15 cellular contexts compared by ENCODE assay signal in genomic region chr2:191171291-191171690, GRCh38. TPM values are rescaled to one million over a fixed set of nuclear protein-coding genes. Genes with fewer than 3 reads are reported as not detected.
DNase-seq lines count a peak whose midpoint lies in the region; ATAC-seq and TF ChIP-seq lines count a peak whose summit lies in the region.
"Had no signal": no experiment of that assay in that cellular context is flagged by ENCODE, and none has a peak within 500 bp of the region (broad histone marks: within the 10 kb centered on the region; RNA-seq: fewer than 3 reads in every experiment).

No MANE protein-coding gene starts in this region.

- no peak for TF ChIP-seq CTCF in AG10803 (conservative IDR thresholded peaks at IDR 0.05; ENCODE audit: low read length)
- TF ChIP-seq CTCF in PC-9 (conservative IDR thresholded peaks at IDR 0.05) = no peak
- no peak for TF ChIP-seq CTCF in chondrocyte (IDR thresholded peaks at IDR 0.05)
- no peak for TF ChIP-seq CTCF in tibial artery (IDR thresholded peaks at IDR 0.05)

- no peak overlapping the region for H2AFZ ChIP-seq in PC-9

- H3K4me1 ChIP-seq in PC-9 (replicated peaks; ENCODE audit: insufficient read depth) (peaks cover 67% of the 10 kb centered on the region), mesodermal cell (ENCODE audit: control insufficient read depth, insufficient read depth, low read length, poor library complexity, severe bottlenecking) (peaks cover 19% of the 10 kb centered on the region), tibial artery (peaks cover 0 to 34% (median 21%) of the 10 kb centered on the region in 4 donors)

- H3K9me3 Mint-ChIP-seq in chondrocyte (ENCODE audit: low read depth) = no peaks in the 10 kb centered on the region
- H3K9me3 Mint-ChIP-seq: activated T-cell treated with anti-CD3 and anti-CD28 coated beads, Interleukin-2, amount 50 U/mL, for 4 hours; stimulated activated naive B cell treated with anti-CD40 and anti-IgM and Interleukin-4, amounts not matched to agents 10 μg/mL and 1 μg/mL and 100 μg/mL, for 72 hours had no signal

- intact Hi-C loops in PC-9 (cut with micrococcal nuclease; ENCODE audit: unreplicated experiment) (loop anchor here (1.0 kb wide), 1 partner anchor 48 kb away; no protein-coding TSS in a partner anchor), tibial artery (cut with DNase I; ENCODE audit: low total_unique reads) (no loop called here)

- peaks cover 38% of the 10 kb centered on the region; the same call in 1 of the 2 replicates for H3F3A ChIP-seq in PC-9 (ENCODE audit: insufficient read depth, low read depth)

- H3K4me2 ChIP-seq in PC-9 = peak overlapping the region; percentile 29

- H3K4me1 Mint-ChIP-seq in chondrocyte (ENCODE audit: low read depth) = peaks cover 79% of the 10 kb centered on the region

- POLR2A ChIA-PET in PC-9 (lab: Charles Lee; ENCODE audit: unreplicated experiment) = interaction anchor here (0.7 kb wide), 2 partner anchors 315 to 351 kb away, joined by 4 read pairs; no protein-coding TSS in a partner anchor

- H3K27ac Mint-ChIP-seq in chondrocyte (ENCODE audit: unreplicated experiment) = peak overlapping the region; percentile 87
- H3K27ac Mint-ChIP-seq: stimulated activated naive B cell treated with anti-CD40 and anti-IgM and Interleukin-4, amounts not matched to agents 10 μg/mL and 1 μg/mL and 100 μg/mL, for 72 hours had no signal

- no peak for ATAC-seq in GM19395 (IDR thresholded peaks at IDR 0.05; ENCODE audit: unreplicated experiment)
- no peak for ATAC-seq in HG02623 (IDR thresholded peaks at IDR 0.05; ENCODE audit: unreplicated experiment)
- ATAC-seq: stimulated activated naive B cell treated with anti-CD40 and anti-IgM and Interleukin-4, amounts not matched to agents 10 μg/mL and 1 μg/mL and 100 μg/mL, for 72 hours had no signal

- DNase-seq in AG10803 (ENCODE audit: low read depth) = peak; percentile 51
- DNase-seq in PC-9 = no peak
- DNase-seq in chondrocyte (ENCODE audit: low spot score) = no peak
- DNase-seq in COR-L47 (lab: John Stamatoyannopoulos, UW) = no peak
- DNase-seq in tibial artery = no peak
- DNase-seq: activated T-cell treated with anti-CD3 and anti-CD28 coated beads, Interleukin-2, amount 50 U/mL, for 4 hours; anterior cingulate cortex; BE2C; DND-41; NCI-H774; stimulated activated naive B cell treated with anti-CD40 and anti-IgM and Interleukin-4, amounts not matched to agents 10 μg/mL and 1 μg/mL and 100 μg/mL, for 72 hours had no signal

- no peaks in the 10 kb centered on the region for H3K36me3 ChIP-seq in PC-9 (ENCODE audit: low read depth)
- no peaks in the 10 kb centered on the region for H3K36me3 ChIP-seq in mesodermal cell (ENCODE audit: control insufficient read depth, insufficient read depth, low read length)
- no peaks in the 10 kb centered on the region for H3K36me3 ChIP-seq in tibial artery
- H3K36me3 ChIP-seq: BE2C, neutrophil had no signal

- H3K4me3 Mint-ChIP-seq in chondrocyte (ENCODE audit: unreplicated experiment) = no peak overlapping the region
- H3K4me3 Mint-ChIP-seq: activated T-cell treated with anti-CD3 and anti-CD28 coated beads, Interleukin-2, amount 50 U/mL, for 4 hours; stimulated activated naive B cell treated with anti-CD40 and anti-IgM and Interleukin-4, amounts not matched to agents 10 μg/mL and 1 μg/mL and 100 μg/mL, for 72 hours had no signal

- H3K27me3 ChIP-seq in PC-9 (ENCODE audit: insufficient read depth, low read depth) (no peaks in the 10 kb centered on the region), tibial artery (no peaks in the 10 kb centered on the region)
- H3K27me3 ChIP-seq: BE2C, neutrophil had no signal

- CTCF ChIA-PET in PC-9 (lab: Charles Lee) = no interaction called here

- WGBS in mesodermal cell (ENCODE audit: insufficient coverage in 2 of 2), 2 experiments = 92% methylated on average over 2 of the region's 2 CpGs; no CpG with 5 or more reads in 1 of the 2 experiments

- H3K4me3 ChIP-seq in AG10803 (ENCODE audit: low read length) = no peak overlapping the region
- H3K4me3 ChIP-seq in PC-9 = no peak overlapping the region
- H3K4me3 ChIP-seq in mesodermal cell (ENCODE audit: extremely low read depth, insufficient read depth, low read length, poor library complexity, severe bottlenecking) = no peak overlapping the region
- H3K4me3 ChIP-seq in tibial artery = no peak overlapping the region

- no peaks in the 10 kb centered on the region for H3K27me3 Mint-ChIP-seq in chondrocyte (ENCODE audit: low read depth)

- H3K9me2 ChIP-seq in PC-9 (ENCODE audit: insufficient read depth) = 0 out of 2 replicates have a peak, but pooled peaks cover 2% of the 10 kb centered on the region

- no peaks in the 10 kb centered on the region for H4K20me1 ChIP-seq in PC-9 (ENCODE audit: insufficient read depth)

- H3K79me2 ChIP-seq in PC-9 (ENCODE audit: low read depth) = no peaks in the 10 kb centered on the region

- H3K27ac ChIP-seq in PC-9 = peak overlapping the region; percentile 91
- peak overlapping the region; percentile 78 for H3K27ac ChIP-seq in mesodermal cell (ENCODE audit: low read depth, low read length, severe bottlenecking)
- H3K27ac ChIP-seq in tibial artery = no peak overlapping the region
- H3K27ac ChIP-seq: neutrophil had no signal

- BruUV-seq in PC-9 (replicated peaks; lab: Mats Ljungman, UMichigan) = TSS peak; percentile 67

- H3K36me3 Mint-ChIP-seq in chondrocyte (ENCODE audit: low read depth) = no peaks in the 10 kb centered on the region
- H3K36me3 Mint-ChIP-seq: stimulated activated naive B cell treated with anti-CD40 and anti-IgM and Interleukin-4, amounts not matched to agents 10 μg/mL and 1 μg/mL and 100 μg/mL, for 72 hours had no signal

- no peaks in the 10 kb centered on the region; the same call in 1 of the 2 replicates for H3K9me3 ChIP-seq in PC-9 (ENCODE audit: insufficient read depth, low read depth)
- no peaks in the 10 kb centered on the region for H3K9me3 ChIP-seq in mesodermal cell (ENCODE audit: control insufficient read depth, low read length)
- H3K9me3 ChIP-seq in tibial artery = no peaks in the 10 kb centered on the region
- H3K9me3 ChIP-seq: BE2C, neutrophil had no signal

RNA-seq across cellular contexts. Expression of gene STAT4, which starts 20.5 kb away (rescaled TPM):
- 0.23 and 0.70 TPM in 2 replicates for total RNA-seq in PC-9 (2021)
- total RNA-seq in chondrocyte = 1.3 to 12.4 TPM (median 11.5 TPM) in 3 replicates
- polyA plus RNA-seq in mesodermal cell (2013, experiment 1 of 2) = 1.7 TPM
- 0.76 TPM for polyA plus RNA-seq in mesodermal cell (2013, experiment 2 of 2)

Comparison
In these comparisons a context has a peak if more than half of its experiments do, and no peak if none do; other contexts are left out.
1. H3K27ac ChIP-seq: peak in PC-9 (single experiment) and mesodermal cell (single experiment); none in tibial artery (0 of 2).